ENCODE assay signal across 10 cellular contexts in the genomic region with DNA sequence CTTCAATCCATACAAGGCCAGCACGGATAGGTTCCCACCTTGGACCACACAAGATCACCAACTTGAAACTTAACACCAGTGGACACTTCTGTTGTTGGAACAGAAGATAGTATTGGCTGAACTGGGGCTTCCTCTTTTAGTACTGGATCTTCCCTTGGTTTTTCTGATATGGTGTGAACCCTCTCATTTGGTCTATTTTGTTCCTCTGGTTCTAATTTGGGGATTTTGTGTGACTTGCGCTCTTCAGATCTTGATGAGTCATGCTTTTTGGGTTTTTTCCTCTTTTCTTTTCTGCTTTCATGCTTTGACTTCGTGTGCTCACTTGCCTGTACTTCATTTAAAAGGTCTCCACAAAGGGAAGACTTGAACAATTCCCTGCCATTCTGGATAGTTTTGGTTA. TPM values are rescaled to one million over a fixed set of nuclear protein-coding genes. Genes with fewer than 3 reads are reported as not detected.
A peak's percentile ranks its signal among the peaks of the same experiment; 100 is the strongest.
DNase-seq lines count a peak whose midpoint lies in the region; ATAC-seq and TF ChIP-seq lines count a peak whose summit lies in the region.
"Had no signal": no experiment of that assay in that cellular context is flagged by ENCODE, and none has a peak within 500 bp of the region (broad histone marks: within the 10 kb centered on the region; RNA-seq: fewer than 3 reads in every experiment).

No MANE protein-coding gene starts in this region.

- H3K27ac Mint-ChIP-seq in HFFc6: no peak overlapping the region
- peak overlapping the region; percentile 78 for H3K27ac Mint-ChIP-seq in activated T-helper 17 cell treated with anti-CD3 and anti-CD28 coated beads, Interleukin-2, amount 50 U/mL, for 72 hours

- no peaks in the 10 kb centered on the region for H3K36me3 Mint-ChIP-seq in HFFc6 (ENCODE audit: low read depth)
- peaks cover under 1% of the 10 kb centered on the region for H3K36me3 Mint-ChIP-seq in activated T-helper 17 cell treated with anti-CD3 and anti-CD28 coated beads, Interleukin-2, amount 50 U/mL, for 72 hours (ENCODE audit: low read depth)

- no peaks in the 10 kb centered on the region for H3K9me3 ChIP-seq in muscle layer of colon (ENCODE audit: low read length)

- no peak overlapping the region for H3K27ac ChIP-seq in muscle layer of colon (ENCODE audit: low read depth, low read length)

- peak overlapping the region; percentile 82; the same call in 1 of the 2 replicates for H3K4me3 Mint-ChIP-seq in HFFc6
- H3K4me3 Mint-ChIP-seq in activated T-helper 17 cell treated with anti-CD3 and anti-CD28 coated beads, Interleukin-2, amount 50 U/mL, for 72 hours: peak overlapping the region; percentile 83

- peaks cover 66% of the 10 kb centered on the region for H3K4me1 Mint-ChIP-seq in HFFc6 (ENCODE audit: low read depth)
- peaks cover 13% of the 10 kb centered on the region for H3K4me1 Mint-ChIP-seq in activated T-helper 17 cell treated with anti-CD3 and anti-CD28 coated beads, Interleukin-2, amount 50 U/mL, for 72 hours

- TF ChIP-seq CTCF in HFFc6 (IDR thresholded peaks at IDR 0.05) (no peak), GM10266 (IDR thresholded peaks at IDR 0.05; ENCODE audit: control insufficient read depth, insufficient read depth, low read depth, missing control alignments) (no peak)

- H3K36me3 ChIP-seq in muscle layer of colon (ENCODE audit: insufficient read depth, low read length): no peaks in the 10 kb centered on the region

- peak overlapping the region; percentile 90 for H3K9ac ChIP-seq in muscle layer of colon (ENCODE audit: low read length)

- no peak overlapping the region for H3K4me3 ChIP-seq in muscle layer of colon (ENCODE audit: low read depth in 1 of 2, low read length in 2 of 2)

- DNase-seq in Ammon's horn (ENCODE audit: low spot score) (peak; percentile 20), HFFc6 (no peak), GM10266 (ENCODE audit: extremely low spot score) (no peak), nucleus accumbens (lab: John Stamatoyannopoulos, UW) (no peak)
- no peak for DNase-seq in NK-92 treated with Interleukin-12 subunit alpha and Interleukin-12 subunit beta, amount 100 ng/mL, for 24 hours (lab: John Stamatoyannopoulos, UW)

- H3K27me3 ChIP-seq in muscle layer of colon (ENCODE audit: control insufficient read depth in 1 of 2, insufficient read depth in 2 of 2, low read length in 2 of 2): peaks cover 0 to under 1% of the 10 kb centered on the region in 2 donors

- no peaks in the 10 kb centered on the region; the same call in 1 of the 2 replicates for H3K27me3 Mint-ChIP-seq in HFFc6 (ENCODE audit: insufficient read depth)
- H3K27me3 Mint-ChIP-seq in activated T-helper 17 cell treated with anti-CD3 and anti-CD28 coated beads, Interleukin-2, amount 50 U/mL, for 72 hours: peaks cover 6% of the 10 kb centered on the region

- peak; percentile 47 for ATAC-seq in activated T-helper 17 cell treated with anti-CD3 and anti-CD28 coated beads, Interleukin-2, amount 50 U/mL, for 72 hours (replicated peaks)
- no peak for ATAC-seq in HG03432 (IDR thresholded peaks at IDR 0.05; ENCODE audit: unreplicated experiment)
- ATAC-seq: HCT116 had no signal

- no peaks in the 10 kb centered on the region for H3K9me3 Mint-ChIP-seq in HFFc6
- H3K9me3 Mint-ChIP-seq in activated T-helper 17 cell treated with anti-CD3 and anti-CD28 coated beads, Interleukin-2, amount 50 U/mL, for 72 hours: no peaks in the 10 kb centered on the region

- peaks cover 4% of the 10 kb centered on the region for H3K4me1 ChIP-seq in muscle layer of colon (ENCODE audit: insufficient read depth, low read length)

RNA-seq across cellular contexts. Expression of a gene that starts 39.0 kb away (rescaled TPM):
- total RNA-seq in HFFc6 (2021; fragmentation: NEBNext Ultra II Directional; extraction: Animal tissue kit (Norgen Biotek cat#: 25700)): not detected
- not detected for total RNA-seq in activated T-helper 17 cell treated with anti-CD3 and anti-CD28 coated beads, Interleukin-2, amount 50 U/mL, for 72 hours
- total RNA-seq: myocyte had no signal

RNA-seq across cellular contexts. Expression of a gene that starts 57.9 kb away (rescaled TPM):
- not detected for total RNA-seq in HFFc6 (2021; fragmentation: NEBNext Ultra II Directional; extraction: Animal tissue kit (Norgen Biotek cat#: 25700))
- total RNA-seq in activated T-helper 17 cell treated with anti-CD3 and anti-CD28 coated beads, Interleukin-2, amount 50 U/mL, for 72 hours: 1 to 10 TPM; 3.3 to 4.8 TPM

RNA-seq across cellular contexts. Expression of a gene that starts 59.2 kb away (rescaled TPM):
- 10 to 100 TPM; 34.3 to 47.2 (median 38.3) TPM for total RNA-seq in HFFc6 (2021; fragmentation: NEBNext Ultra II Directional; extraction: Animal tissue kit (Norgen Biotek cat#: 25700))
- total RNA-seq in activated T-helper 17 cell treated with anti-CD3 and anti-CD28 coated beads, Interleukin-2, amount 50 U/mL, for 72 hours: 10 to 100 TPM; 10.5 to 21.5 TPM

Comparison
In these comparisons a context has a peak if more than half of its experiments do, and no peak if none do; other contexts are left out.
1. RNA of a gene that starts 57.9 kb away (total RNA-seq): 3.3 to 4.8 TPM in activated T-helper 17 cell treated with anti-CD3 and anti-CD28 coated beads, Interleukin-2, amount 50 U/mL, for 72 hours; not detected in HFFc6; every median in the first group is over 4 times any median in the second.